Comparison of ENCODE assay signal across 8 cellular contexts in genomic region chr13:24220086-24220703, GRCh38. TPM values are rescaled to one million over a fixed set of nuclear protein-coding genes. Genes with fewer than 3 reads are reported as not detected.
DNase-seq lines count a peak whose midpoint lies in the region; TF ChIP-seq lines count a peak whose summit lies in the region.

No MANE protein-coding gene starts in this region.

- H3K4me1 Mint-ChIP-seq in HFFc6 (ENCODE audit: low read depth) (peaks cover 31% of the 10 kb centered on the region), chondrocyte (ENCODE audit: low read depth) (peaks cover 6% of the 10 kb centered on the region)

- H3K27me3 Mint-ChIP-seq in HFFc6 (ENCODE audit: insufficient read depth) (no peaks in the 10 kb centered on the region), chondrocyte (ENCODE audit: low read depth) (no peaks in the 10 kb centered on the region)

- H3K36me3 Mint-ChIP-seq in HFFc6 (ENCODE audit: low read depth) (no peaks in the 10 kb centered on the region), chondrocyte (ENCODE audit: low read depth) (no peaks in the 10 kb centered on the region)

- H3K9me3 Mint-ChIP-seq in HFFc6 (no peaks in the 10 kb centered on the region), chondrocyte (ENCODE audit: low read depth) (no peaks in the 10 kb centered on the region)

- DNase-seq in DMS79 treated with DMSO at 0.1 percent for 48 hours (lab: John Stamatoyannopoulos, UW) (peak; percentile 53), HFFc6 (peak; percentile 80), NCI-H2081 treated with DMSO at 0.1 percent for 48 hours (lab: John Stamatoyannopoulos, UW) (peak; percentile 7), T-helper 9 cell (peak; percentile 28), chondrocyte (ENCODE audit: low spot score) (no peak), left kidney (ENCODE audit: low read depth, low spot score) (peak; percentile 90), ecto neural progenitor cell (ENCODE audit: low spot score) (no peak)
- peak; percentile 52 for DNase-seq in stimulated activated CD8-positive, alpha-beta memory T cell treated with anti-CD3 and anti-CD28 coated beads, Interleukin-4, amount 100 ng/mL, for 48 hours

- TF ChIP-seq CTCF in HFFc6 (IDR thresholded peaks at IDR 0.05) = peak; percentile 86
- TF ChIP-seq CTCF in chondrocyte (IDR thresholded peaks at IDR 0.05) = peak; percentile 91

- H3K27ac Mint-ChIP-seq in HFFc6 (no peak overlapping the region), chondrocyte (ENCODE audit: unreplicated experiment) (no peak overlapping the region)

- no peak overlapping the region for H3K4me3 Mint-ChIP-seq in HFFc6
- no peak overlapping the region for H3K4me3 Mint-ChIP-seq in chondrocyte (ENCODE audit: unreplicated experiment)

RNA-seq across cellular contexts. Expression of gene SPATA13, which starts 59.7 kb away (rescaled TPM):
- 1 to 10 TPM; 7.0 to 9.2 (median 8.4) TPM for total RNA-seq in HFFc6 (2021; fragmentation: NEBNext Ultra II Directional; extraction: Animal tissue kit (Norgen Biotek cat#: 25700))
- 4.9 to 5.1 TPM (median 4.9 TPM) in 3 replicates for total RNA-seq in chondrocyte

Comparison
In these comparisons a context has a peak if more than half of its experiments do, and no peak if none do; other contexts are left out.
1. DNase-seq: peak in DMS79 treated with DMSO at 0.1 percent for 48 hours (single experiment), HFFc6 (single experiment), NCI-H2081 treated with DMSO at 0.1 percent for 48 hours (single experiment), T-helper 9 cell (single experiment), left kidney (single experiment) and stimulated activated CD8-positive, alpha-beta memory T cell treated with anti-CD3 and anti-CD28 coated beads, Interleukin-4, amount 100 ng/mL, for 48 hours (single experiment); none in chondrocyte (single experiment) and ecto neural progenitor cell (single experiment).